ENCODE assay signal across 9 cellular contexts in the genomic region with DNA sequence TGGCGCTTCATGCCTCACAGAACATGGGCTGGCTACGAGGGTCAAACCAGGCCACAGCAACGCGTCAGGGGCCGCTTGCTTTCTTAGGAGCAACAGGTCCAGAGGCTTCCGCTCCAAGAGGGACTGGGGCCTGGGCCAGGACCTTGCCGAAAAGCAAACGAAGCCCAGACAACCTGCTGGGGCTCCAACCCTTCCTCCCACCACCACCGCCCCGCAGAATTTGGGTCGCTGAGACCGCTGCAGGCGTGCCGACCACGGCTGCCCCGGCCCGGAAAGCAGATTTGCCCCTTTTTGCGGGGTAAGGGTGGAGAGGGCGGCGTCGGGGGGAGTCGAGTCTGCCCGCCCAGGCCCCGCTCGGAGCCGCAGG. TPM values are rescaled to one million over a fixed set of nuclear protein-coding genes. Genes with fewer than 3 reads are reported as not detected.
DNase-seq lines count a peak whose midpoint lies in the region; ATAC-seq, FAIRE-seq and TF ChIP-seq lines count a peak whose summit lies in the region.
"Had no signal": no experiment of that assay in that cellular context is flagged by ENCODE, and none has a peak within 500 bp of the region (broad histone marks: within the 10 kb centered on the region; RNA-seq: fewer than 3 reads in every experiment).

No MANE protein-coding gene starts in this region.

- no peak for TF ChIP-seq RAD21 in GM12878 (IDR thresholded peaks at IDR 0.05; ENCODE audit: insufficient read depth, low read depth, low read length)

- H2AFZ ChIP-seq in GM12878 (ENCODE audit: control insufficient read depth, low read depth, low read length), result no peak overlapping the region; the same call in 1 of the 2 replicates

- H4K20me1 ChIP-seq in GM12878 (ENCODE audit: control insufficient read depth, insufficient read depth), result no peaks in the 10 kb centered on the region

- POLR2A ChIA-PET in GM12878 (lab: Charles Lee), result interaction anchor here (0.8 to 7.7 kb wide), 16 partner anchors 11 to 320 kb away, joined by 3 to 166 read pairs (median 8); a partner anchor contains a TSS

- WGBS in GM12878 (ENCODE audit: insufficient coverage, insufficient replicate concordance, low lambda C conversion rate, missing lambda C conversion rate), result under 1% methylated on average over 26 of the region's 26 CpGs

- peak overlapping the region; percentile 72 for H3K4me3 ChIP-seq in GM12878

- ATAC-seq in HG03521 (IDR thresholded peaks at IDR 0.05; ENCODE audit: unreplicated experiment), result peak; percentile 9
- peak; percentile 37 for ATAC-seq in GM12878
- peak; percentile 1 for ATAC-seq in left colon
- no peak for ATAC-seq in GM19452 (IDR thresholded peaks at IDR 0.05; ENCODE audit: unreplicated experiment)

- BruUV-seq in GM12878 (replicated peaks; lab: Mats Ljungman, UMichigan), result no TSS peak

- TF ChIP-seq EP300 in GM12878 (IDR thresholded peaks at IDR 0.05; ENCODE audit: borderline replicate concordance in 1 of 2, control insufficient read depth in 1 of 2, low read depth in 2 of 2, low read length in 2 of 2), result no peak

- in situ Hi-C loops in GM12878 (cut with MboI), result no loop called here

- H3K36me3 ChIP-seq in GM12878 (ENCODE audit: control insufficient read depth in 2 of 2, insufficient read depth in 2 of 2, low read length in 1 of 2), result no peaks in the 10 kb centered on the region

- CTCF ChIA-PET in GM12878 (lab: Yijun Ruan, JAX), result interaction anchor here (0.8 to 4.7 kb wide), 5 partner anchors 21 to 107 kb away, joined by 4 to 20 read pairs (median 6); a partner anchor contains a TSS

- DNase-seq in NCI-H82 (lab: John Stamatoyannopoulos, UW), result peak; percentile 59
- DNase-seq in NCI-H82 treated with DMSO at 0.1 percent for 48 hours (lab: John Stamatoyannopoulos, UW; ENCODE audit: unreplicated experiment), result no peak
- no peak for DNase-seq in GM12878 (ENCODE audit: low read depth, low spot score)
- DNase-seq in left colon, result peak in 1 of 2 donors; percentile 26
- DNase-seq in NAMALWA (ENCODE audit: low spot score), result no peak

- no peak for TF ChIP-seq CTCF in GM12878 (IDR thresholded peaks at IDR 0.05 in 2 of 3, conservative IDR thresholded peaks at IDR 0.05 in 1 of 3; ENCODE audit: control insufficient read depth in 2 of 3, extremely low read depth in 1 of 3, insufficient read depth in 1 of 3, low read depth in 3 of 3, low read length in 3 of 3)

- H3K4me1 ChIP-seq in GM12878 (ENCODE audit: control insufficient read depth, insufficient read depth, low read length), result peaks cover 13% of the 10 kb centered on the region

- H3K27ac ChIP-seq in GM12878 (ENCODE audit: control insufficient read depth, insufficient read depth), result peak overlapping the region; percentile 82
- peak overlapping the region; percentile 9 for H3K27ac ChIP-seq in temporal lobe (ENCODE audit: low read depth, low read length)

- intact Hi-C loops in GM12878 (cut with micrococcal nuclease; ENCODE audit: unreplicated experiment) (loop anchor here (1.0 to 5.0 kb wide), 2 partner anchors 21 to 58 kb away; a partner anchor contains a TSS), left colon (cut with DNase I, micrococcal nuclease) (no loop called here)

- H3K9me3 ChIP-seq in GM12878 (replicated peaks; ENCODE audit: control insufficient read depth, insufficient read depth, low read length), result no peaks in the 10 kb centered on the region

- SMC1A ChIA-PET in GM12878 (lab: Charles Lee; ENCODE audit: uncharacterized antibody, unreplicated experiment), result interaction anchor here (1.2 to 2.8 kb wide), 5 partner anchors 21 to 95 kb away, joined by 3 to 28 read pairs (median 7); a partner anchor contains a TSS

- H3K9ac ChIP-seq in GM12878 (ENCODE audit: control insufficient read depth, insufficient read depth, low read length), result peak overlapping the region; percentile 85

- RAD21 ChIA-PET in GM12878 (lab: Charles Lee; ENCODE audit: unreplicated experiment), result interaction anchor here (0.5 to 3.6 kb wide), 7 partner anchors 22 to 112 kb away, joined by 3 to 54 read pairs (median 3); a partner anchor contains a TSS

- FAIRE-seq in GM12878 (lab: Jason Lieb, UNC), result no peak

- no peak for TF ChIP-seq POLR2A in GM12878 (IDR thresholded peaks at IDR 0.05; ENCODE audit: low read depth, low read length)

- peaks cover 35% of the 10 kb centered on the region for H3K79me2 ChIP-seq in GM12878 (ENCODE audit: control insufficient read depth, insufficient read depth, low read length)

- H3K4me2 ChIP-seq in GM12878 (ENCODE audit: control insufficient read depth, insufficient read depth), result peak overlapping the region; percentile 91

- H3K27me3 ChIP-seq in GM12878 (replicated peaks in 1 of 2; ENCODE audit: control insufficient read depth in 2 of 2, insufficient read depth in 2 of 2, low read length in 1 of 2), result no peaks in the 10 kb centered on the region

RNA-seq across cellular contexts. Expression of a gene that starts 9.9 kb away (rescaled TPM):
- 0.71 and 1.3 TPM in 2 replicates for total RNA-seq in GM12878 (2013; cell fraction: nucleolus; rRNA removed)
- total RNA-seq in GM12878 (2014; rRNA removed), result not detected in 2 replicates
- total RNA-seq in GM12878 (2014; rRNA removed; fragmentation: Illumina TruSeq; extraction: Trizol), result not detected in 2 replicates
- 0.10 and 0.35 TPM in 2 replicates for total RNA-seq in GM12878 (2021)
- not detected for polyA plus RNA-seq in GM12878 (2011; ENCODE audit: low read depth)
- 0.05 TPM in 1 of 2 replicates, not detected in the other for polyA plus RNA-seq in GM12878 (2011; rRNA removed)
- 0.01 and 0.02 TPM in 2 replicates for polyA plus RNA-seq in GM12878 (2011; cell fraction: cytosol; rRNA removed)
- polyA plus RNA-seq in GM12878 (2011; cell fraction: nucleus; rRNA removed), result 0.32 and 0.75 TPM in 2 replicates
- polyA plus RNA-seq in GM12878 (2012), result 0.16 and 0.27 TPM in 2 replicates
- 0.06 TPM in 1 of 2 replicates, not detected in the other for polyA plus RNA-seq in GM12878 (2014; fragmentation: Illumina TruSeq; extraction: Trizol)
- not detected for polyA plus RNA-seq in GM12878 (2014; fragmentation: Nextera tagmentation; extraction: Ambion mirVana)
- polyA plus RNA-seq in GM12878 (2014; rRNA removed), result 0.01 and 0.05 TPM in 2 replicates
- not detected for polyA plus RNA-seq in GM12878 (2016; fragmentation: Nextera tagmentation; extraction: Ambion mirVana)
- not detected in 2 replicates for polyA minus RNA-seq in GM12878 (2011; rRNA and poly(A)+ RNA removed)
- polyA minus RNA-seq in GM12878 (2011; cell fraction: cytosol; rRNA and poly(A)+ RNA removed), result not detected in 2 replicates
- 0.10 TPM in 1 of 2 replicates, not detected in the other for polyA minus RNA-seq in GM12878 (2011; cell fraction: nucleus; rRNA and poly(A)+ RNA removed)
- under 1 TPM; 0.46 to 0.47 TPM for total RNA-seq in left colon
- 41.8 TPM for total RNA-seq in temporal lobe

RNA-seq across cellular contexts. Expression of a gene that starts 14.5 kb away (rescaled TPM):
- 114 and 118 TPM in 2 replicates for total RNA-seq in GM12878 (2013; cell fraction: nucleolus; rRNA removed)
- total RNA-seq in GM12878 (2014; rRNA removed) (164 and 177 TPM in 2 replicates), GM12878 (2014; rRNA removed; fragmentation: Illumina TruSeq; extraction: Trizol) (64.3 and 71.9 TPM in 2 replicates), GM12878 (2021) (227 and 245 TPM in 2 replicates), left colon (10 to 100 TPM; 53.1 to 66.0 TPM), temporal lobe (18.7 TPM)
- 21.4 TPM for polyA plus RNA-seq in GM12878 (2011; ENCODE audit: low read depth)
- polyA plus RNA-seq in GM12878 (2011; rRNA removed) (35.2 and 84.8 TPM in 2 replicates), GM12878 (2014; fragmentation: Illumina TruSeq; extraction: Trizol) (9.2 and 24.8 TPM in 2 replicates), GM12878 (2014; fragmentation: Nextera tagmentation; extraction: Ambion mirVana) (10 to 100 TPM in 1 of 2 experiments, under 1 TPM in 1; 0.68 to 10.0 TPM), GM12878 (2014; rRNA removed) (225 and 260 TPM in 2 replicates), GM12878 (2016; fragmentation: Nextera tagmentation; extraction: Ambion mirVana) (100 to 1,000 TPM; 128 to 150 TPM)
- polyA plus RNA-seq in GM12878 (2011; cell fraction: cytosol; rRNA removed), result 104 and 181 TPM in 2 replicates
- 1,163 and 1,192 TPM in 2 replicates for polyA plus RNA-seq in GM12878 (2011; cell fraction: nucleus; rRNA removed)
- polyA plus RNA-seq in GM12878 (2012), result 161 and 188 TPM in 2 replicates
- 34.5 and 75.5 TPM in 2 replicates for polyA minus RNA-seq in GM12878 (2011; rRNA and poly(A)+ RNA removed)
- polyA minus RNA-seq in GM12878 (2011; cell fraction: cytosol; rRNA and poly(A)+ RNA removed), result 51.9 and 52.8 TPM in 2 replicates
- 76.9 and 111 TPM in 2 replicates for polyA minus RNA-seq in GM12878 (2011; cell fraction: nucleus; rRNA and poly(A)+ RNA removed)

RNA-seq across cellular contexts. Expression of a gene that starts 40.8 kb away (rescaled TPM):
- total RNA-seq in GM12878 (2013; cell fraction: nucleolus; rRNA removed), result 3.5 and 5.3 TPM in 2 replicates
- 0.11 TPM in 1 of 2 replicates, not detected in the other for total RNA-seq in GM12878 (2014; rRNA removed)
- not detected in 2 replicates for total RNA-seq in GM12878 (2014; rRNA removed; fragmentation: Illumina TruSeq; extraction: Trizol)
- total RNA-seq in GM12878 (2021), result 0.58 and 0.64 TPM in 2 replicates
- polyA plus RNA-seq in GM12878 (2011; ENCODE audit: low read depth), result not detected
- polyA plus RNA-seq in GM12878 (2011; rRNA removed), result 0.29 TPM in 1 of 2 replicates, not detected in the other
- 0.52 and 1.2 TPM in 2 replicates for polyA plus RNA-seq in GM12878 (2011; cell fraction: cytosol; rRNA removed)
- polyA plus RNA-seq in GM12878 (2011; cell fraction: nucleus; rRNA removed), result 3.7 and 4.4 TPM in 2 replicates
- polyA plus RNA-seq in GM12878 (2012), result 0.30 and 0.88 TPM in 2 replicates
- polyA plus RNA-seq in GM12878 (2014; fragmentation: Illumina TruSeq; extraction: Trizol), result not detected in 2 replicates
- not detected for polyA plus RNA-seq in GM12878 (2014; fragmentation: Nextera tagmentation; extraction: Ambion mirVana)
- 0.69 and 0.82 TPM in 2 replicates for polyA plus RNA-seq in GM12878 (2014; rRNA removed)
- polyA plus RNA-seq in GM12878 (2016; fragmentation: Nextera tagmentation; extraction: Ambion mirVana), result under 1 TPM; 0.33 to 0.91 TPM
- polyA minus RNA-seq in GM12878 (2011; rRNA and poly(A)+ RNA removed), result not detected in 2 replicates
- 1.2 TPM in 1 of 2 replicates, not detected in the other for polyA minus RNA-seq in GM12878 (2011; cell fraction: cytosol; rRNA and poly(A)+ RNA removed)
- 2.1 and 3.7 TPM in 2 replicates for polyA minus RNA-seq in GM12878 (2011; cell fraction: nucleus; rRNA and poly(A)+ RNA removed)
- total RNA-seq in left colon, result 10 to 100 TPM; 70.0 to 95.7 TPM
- total RNA-seq in temporal lobe, result 0.49 TPM
- total RNA-seq: Daoy had no signal

RNA-seq across cellular contexts. Expression of a gene that starts 42.3 kb away (rescaled TPM):
- total RNA-seq in GM12878 (2013; cell fraction: nucleolus; rRNA removed), result 99.1 and 110 TPM in 2 replicates
- total RNA-seq in GM12878 (2014; rRNA removed) (27.2 and 34.1 TPM in 2 replicates), GM12878 (2014; rRNA removed; fragmentation: Illumina TruSeq; extraction: Trizol) (16.3 and 21.4 TPM in 2 replicates), GM12878 (2021) (27.1 and 33.3 TPM in 2 replicates), left colon (10 to 100 TPM; 50.0 to 53.5 TPM), temporal lobe (37.6 TPM)
- polyA plus RNA-seq in GM12878 (2011; ENCODE audit: low read depth), result 12.4 TPM
- polyA plus RNA-seq in GM12878 (2011; rRNA removed) (23.7 and 31.2 TPM in 2 replicates), GM12878 (2014; fragmentation: Illumina TruSeq; extraction: Trizol) (14.8 and 23.5 TPM in 2 replicates), GM12878 (2014; fragmentation: Nextera tagmentation; extraction: Ambion mirVana) (1 to 10 TPM in 1 of 2 experiments, under 1 TPM in 1; 0.71 to 2.0 TPM), GM12878 (2014; rRNA removed) (23.4 and 28.4 TPM in 2 replicates), GM12878 (2016; fragmentation: Nextera tagmentation; extraction: Ambion mirVana) (10 to 100 TPM; 21.9 to 22.1 TPM)
- 31.1 and 38.7 TPM in 2 replicates for polyA plus RNA-seq in GM12878 (2011; cell fraction: cytosol; rRNA removed)
- polyA plus RNA-seq in GM12878 (2011; cell fraction: nucleus; rRNA removed), result 144 and 148 TPM in 2 replicates
- 27.2 and 31.7 TPM in 2 replicates for polyA plus RNA-seq in GM12878 (2012)
- 46.7 and 53.3 TPM in 2 replicates for polyA minus RNA-seq in GM12878 (2011; rRNA and poly(A)+ RNA removed)
- polyA minus RNA-seq in GM12878 (2011; cell fraction: cytosol; rRNA and poly(A)+ RNA removed), result 12.2 and 12.3 TPM in 2 replicates
- 43.0 and 58.7 TPM in 2 replicates for polyA minus RNA-seq in GM12878 (2011; cell fraction: nucleus; rRNA and poly(A)+ RNA removed)

RNA-seq across cellular contexts. Expression of a gene that starts 42.8 kb away (rescaled TPM):
- total RNA-seq in GM12878 (2013; cell fraction: nucleolus; rRNA removed), result not detected in 2 replicates
- total RNA-seq in GM12878 (2014; rRNA removed) (not detected in 2 replicates), GM12878 (2014; rRNA removed; fragmentation: Illumina TruSeq; extraction: Trizol) (not detected in 2 replicates), GM12878 (2021) (not detected in 2 replicates), left colon (under 1 TPM; 0.67 to 0.70 TPM), temporal lobe (not detected)
- polyA plus RNA-seq in GM12878 (2011; ENCODE audit: low read depth), result not detected
- polyA plus RNA-seq in GM12878 (2011; rRNA removed) (not detected in 2 replicates), GM12878 (2014; fragmentation: Illumina TruSeq; extraction: Trizol) (not detected in 2 replicates), GM12878 (2014; fragmentation: Nextera tagmentation; extraction: Ambion mirVana) (not detected), GM12878 (2014; rRNA removed) (not detected in 2 replicates), GM12878 (2016; fragmentation: Nextera tagmentation; extraction: Ambion mirVana) (not detected)
- polyA plus RNA-seq in GM12878 (2011; cell fraction: cytosol; rRNA removed), result not detected in 2 replicates
- not detected in 2 replicates for polyA plus RNA-seq in GM12878 (2011; cell fraction: nucleus; rRNA removed)
- not detected in 2 replicates for polyA plus RNA-seq in GM12878 (2012)
- polyA minus RNA-seq in GM12878 (2011; rRNA and poly(A)+ RNA removed), result not detected in 2 replicates
- not detected in 2 replicates for polyA minus RNA-seq in GM12878 (2011; cell fraction: cytosol; rRNA and poly(A)+ RNA removed)
- not detected in 2 replicates for polyA minus RNA-seq in GM12878 (2011; cell fraction: nucleus; rRNA and poly(A)+ RNA removed)
- total RNA-seq: Daoy had no signal

Comparison
In these comparisons a context has a peak if more than half of its experiments do, and no peak if none do; other contexts are left out.
1. RNA of a gene that starts 9.9 kb away (total RNA-seq): 41.8 TPM in temporal lobe (single experiment); 0.46 to 0.47 TPM in left colon and 0.10 to 1.3 TPM in GM12878; every median in the first group is over 10 times any median in the second.
2. RNA of a gene that starts 40.8 kb away (total RNA-seq): 70.0 to 95.7 TPM in left colon; 0.49 TPM in temporal lobe (single experiment) and 0.11 to 5.3 TPM in GM12878; every median in the first group is over 10 times any median in the second.